ENCODE assay signal across 8 cellular contexts in genomic region chr14:55271572-55272414, GRCh38. TPM values are rescaled to one million over a fixed set of nuclear protein-coding genes. Genes with fewer than 3 reads are reported as not detected.
A peak's percentile ranks its signal among the peaks of the same experiment; 100 is the strongest.
DNase-seq lines count a peak whose midpoint lies in the region; ATAC-seq, FAIRE-seq and TF ChIP-seq lines count a peak whose summit lies in the region.

No MANE protein-coding gene starts in this region.

- H3K27ac ChIP-seq in pancreas (peak overlapping the region; percentile 89 to 97 (median 96)), transverse colon (peak overlapping the region; percentile 91 to 98 (median 96))

- no peaks in the 10 kb centered on the region for H3K27me3 Mint-ChIP-seq in activated naive CD8-positive, alpha-beta T cell treated with anti-CD3 and anti-CD28 coated beads, Interleukin-2, amount 10 ng/mL, durations not matched to agents 7 days and 5 days

- no peak for FAIRE-seq in pancreas (lab: Jason Lieb, UNC)

- H3K36me3 Mint-ChIP-seq in activated naive CD8-positive, alpha-beta T cell treated with anti-CD3 and anti-CD28 coated beads, Interleukin-2, amount 10 ng/mL, durations not matched to agents 7 days and 5 days = peaks cover 10% of the 10 kb centered on the region

- POLR2A ChIA-PET in activated naive CD8-positive, alpha-beta T cell treated with anti-CD3 and anti-CD28 coated beads, Interleukin-2, amount 10 ng/mL, durations not matched to agents 7 days and 5 days (lab: Charles Lee) = interaction anchor here (0.7 to 2.4 kb wide), 10 partner anchors 62 to 889 kb away, joined by 3 to 11 read pairs (median 4); partner anchors contain the start of gene DLGAP5

- peak; percentile 22 for DNase-seq in GM04503 (ENCODE audit: low read depth)
- peak; percentile 82 for DNase-seq in H7
- peak; percentile 69 for DNase-seq in LoVo (ENCODE audit: low spot score)
- DNase-seq in SKM-1 treated with dmso at 0.1 percent for 144 hours (lab: John Stamatoyannopoulos, UW; ENCODE audit: unreplicated experiment) = peak; percentile 61
- DNase-seq in activated naive CD8-positive, alpha-beta T cell treated with anti-CD3 and anti-CD28 coated beads, Interleukin-2, amount 10 ng/mL, durations not matched to agents 7 days and 5 days = peak; percentile 75
- peak; percentile 75 for DNase-seq in Right ventricle myocardium superior
- DNase-seq in pancreas = peak; percentile 65 to 86 (median 70)
- DNase-seq in transverse colon = peak; percentile 79

- H3K27ac Mint-ChIP-seq in activated naive CD8-positive, alpha-beta T cell treated with anti-CD3 and anti-CD28 coated beads, Interleukin-2, amount 10 ng/mL, durations not matched to agents 7 days and 5 days = peak overlapping the region; percentile 93

- H3K4me1 ChIP-seq in pancreas = peaks cover 0 to 32% (median 27%) of the 10 kb centered on the region in 3 donors
- peaks cover 14 to 44% (median 29%) of the 10 kb centered on the region in 4 donors for H3K4me1 ChIP-seq in transverse colon

- no peak for TF ChIP-seq EP300 in transverse colon (IDR thresholded peaks at IDR 0.05; ENCODE audit: low read depth)

- H3K9me3 ChIP-seq in pancreas = no peaks in the 10 kb centered on the region
- H3K9me3 ChIP-seq in transverse colon = no peaks in the 10 kb centered on the region

- peak overlapping the region; percentile 98 for H3K4me3 ChIP-seq in H7 (ENCODE audit: insufficient read depth, low read depth, low read length)
- peak overlapping the region; percentile 53 to 90 (median 88) for H3K4me3 ChIP-seq in pancreas
- H3K4me3 ChIP-seq in transverse colon = peak overlapping the region; percentile 93 to 98 (median 97)

- H3K27me3 ChIP-seq in H7 (ENCODE audit: control insufficient read depth, insufficient read depth, low read length) = no peaks in the 10 kb centered on the region
- H3K27me3 ChIP-seq in pancreas = no peaks in the 10 kb centered on the region
- H3K27me3 ChIP-seq in transverse colon = no peaks in the 10 kb centered on the region

- no peaks in the 10 kb centered on the region for H3K9me3 Mint-ChIP-seq in activated naive CD8-positive, alpha-beta T cell treated with anti-CD3 and anti-CD28 coated beads, Interleukin-2, amount 10 ng/mL, durations not matched to agents 7 days and 5 days

- ATAC-seq in activated naive CD8-positive, alpha-beta T cell treated with anti-CD3 and anti-CD28 coated beads, Interleukin-2, amount 10 ng/mL, durations not matched to agents 7 days and 5 days (ENCODE audit: low read depth) = peak; percentile 40
- ATAC-seq in Right ventricle myocardium superior (ENCODE audit: poor library complexity) (peak; percentile 38), pancreas (peak; percentile 48 to 65 (median 55))

- H3K4me1 Mint-ChIP-seq in activated naive CD8-positive, alpha-beta T cell treated with anti-CD3 and anti-CD28 coated beads, Interleukin-2, amount 10 ng/mL, durations not matched to agents 7 days and 5 days = peaks cover 32% of the 10 kb centered on the region

- in situ Hi-C loops in transverse colon (cut with MboI; ENCODE audit: low pct_ligation_motif_present in 1 of 4, low pct_unique_long_range_greater_than_20kb in 1 of 4, low sequenced_read_pairs in 3 of 4) = loop anchor here in 3 of 4 donors (5.0 to 25.0 kb wide), 3 partner anchors 81 to 91 kb away; no protein-coding TSS in a partner anchor

- intact Hi-C loops in Right ventricle myocardium superior (cut with DNase I) = loop anchor here (2.0 to 5.0 kb wide), 2 partner anchors 83 to 141 kb away; partner anchors contain the start of gene ATG14
- intact Hi-C loops in pancreas (cut with DNase I) = loop anchor here in 1 of 3 donors (5.0 kb wide), 1 partner anchor 81 kb away; no protein-coding TSS in a partner anchor
- intact Hi-C loops in transverse colon (cut with DNase I; ENCODE audit: low total_unique reads) = no loop called here

- TF ChIP-seq POLR2A in transverse colon (IDR thresholded peaks at IDR 0.05) = peak; percentile 80

- TF ChIP-seq CTCF in pancreas (IDR thresholded peaks at IDR 0.05) (no peak), transverse colon (IDR thresholded peaks at IDR 0.05) (no peak)

- 0% methylated on average over 60 to 82 of the region's 82 CpGs for WGBS in pancreas, 2 donors
- 0 to 2% methylated on average over 7 to 57 of the region's 82 CpGs for WGBS in transverse colon (ENCODE audit: low coverage in 1 of 2), 2 donors

- H3K36me3 ChIP-seq in H7 (replicated peaks; ENCODE audit: control insufficient read depth, insufficient read depth, low read length) (no peaks in the 10 kb centered on the region), pancreas (no peaks in the 10 kb centered on the region), transverse colon (no peaks in the 10 kb centered on the region)

- H3K4me3 Mint-ChIP-seq in activated naive CD8-positive, alpha-beta T cell treated with anti-CD3 and anti-CD28 coated beads, Interleukin-2, amount 10 ng/mL, durations not matched to agents 7 days and 5 days = peak overlapping the region; percentile 91

RNA-seq across cellular contexts. Expression of gene FBXO34, which starts 0.6 kb away (rescaled TPM):
- 13.8 and 16.6 TPM in 2 replicates for total RNA-seq in H7 (2014; rRNA removed; shearing (Covaris generic))
- 10 to 100 TPM; 26.1 to 27.0 TPM for total RNA-seq in activated naive CD8-positive, alpha-beta T cell treated with anti-CD3 and anti-CD28 coated beads, Interleukin-2, amount 10 ng/mL, durations not matched to agents 7 days and 5 days
- total RNA-seq in Right ventricle myocardium superior = 24.6 TPM
- 10 to 100 TPM in 2 of 6 donors, 1 to 10 TPM in 4; 8.2 to 19.7 (median 9.5) TPM for total RNA-seq in pancreas
- polyA plus RNA-seq in pancreas = 1 to 10 TPM; 4.6 to 7.3 TPM
- 100 to 1,000 TPM in 2 of 4 donors, 10 to 100 TPM in 2; 34.2 to 129 (median 99.4) TPM for total RNA-seq in transverse colon

Comparison
In these comparisons a context has a peak if more than half of its experiments do, and no peak if none do; other contexts are left out.
1. Peak in every context shown above with its lines: DNase-seq, ATAC-seq, H3K4me3 ChIP-seq and H3K27ac ChIP-seq.
2. DNase-seq: peak in every context shown above with its lines; median percentile 82 in H7; 79 in transverse colon; 75 in activated naive CD8-positive, alpha-beta T cell treated with anti-CD3 and anti-CD28 coated beads, Interleukin-2, amount 10 ng/mL, durations not matched to agents 7 days and 5 days; 75 in Right ventricle myocardium superior; 70 in pancreas; 69 in LoVo; 61 in SKM-1 treated with dmso at 0.1 percent for 144 hours; 22 in GM04503.